ENCODE assay signal across 8 cellular contexts in the genomic region with DNA sequence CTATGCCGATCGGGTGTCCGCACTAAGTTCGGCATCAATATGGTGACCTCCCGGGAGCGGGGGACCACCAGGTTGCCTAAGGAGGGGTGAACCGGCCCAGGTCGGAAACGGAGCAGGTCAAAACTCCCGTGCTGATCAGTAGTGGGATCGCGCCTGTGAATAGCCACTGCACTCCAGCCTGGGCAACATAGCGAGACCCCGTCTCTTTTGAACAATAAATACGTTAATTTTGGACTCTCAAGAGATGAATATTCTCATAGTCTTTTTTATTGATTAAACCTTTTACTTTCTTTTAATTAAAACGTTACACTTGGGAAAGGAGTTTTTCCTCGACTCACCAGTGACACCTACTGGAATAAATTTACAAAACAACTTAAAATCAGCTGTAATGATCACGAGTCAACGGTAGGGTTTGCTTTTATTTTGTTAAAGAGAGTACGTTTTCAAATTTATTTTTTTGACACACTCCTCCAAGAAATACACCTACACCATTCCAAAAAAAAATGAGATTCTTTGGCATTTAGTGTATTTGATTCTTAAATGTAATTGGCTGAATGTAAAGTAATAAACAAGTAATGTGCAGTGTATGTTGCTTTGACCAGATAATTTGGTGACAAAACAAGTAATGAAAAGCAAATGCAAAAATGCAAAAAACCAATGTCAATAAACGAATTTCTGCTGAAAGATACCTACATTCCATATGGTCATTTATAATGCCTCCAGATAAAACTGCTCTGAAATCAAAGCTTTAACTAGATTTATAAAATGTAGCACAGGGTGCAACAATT. TPM values are rescaled to one million over a fixed set of nuclear protein-coding genes. Genes with fewer than 3 reads are reported as not detected.
DNase-seq lines count a peak whose midpoint lies in the region; ATAC-seq and TF ChIP-seq lines count a peak whose summit lies in the region.

No MANE protein-coding gene starts in this region.

- TF ChIP-seq CTCF in nephron progenitor cell (IDR thresholded peaks at IDR 0.05) (peak; percentile 88), type B pancreatic cell (conservative IDR thresholded peaks at IDR 0.05) (peak; percentile 97)

- H3K36me3 Mint-ChIP-seq in nephron progenitor cell (ENCODE audit: low read depth): peaks cover 36% of the 10 kb centered on the region
- peaks cover 34% of the 10 kb centered on the region for H3K36me3 Mint-ChIP-seq in type B pancreatic cell

- peak; percentile 37 for ATAC-seq in GM21515 (IDR thresholded peaks at IDR 0.05; ENCODE audit: unreplicated experiment)

- H3K4me3 Mint-ChIP-seq in nephron progenitor cell: peak overlapping the region; percentile 94
- peak overlapping the region; percentile 93 for H3K4me3 Mint-ChIP-seq in type B pancreatic cell

- H3K27me3 Mint-ChIP-seq in nephron progenitor cell (ENCODE audit: low read depth, poor library complexity) (peaks cover 2% of the 10 kb centered on the region), type B pancreatic cell (peaks cover 8% of the 10 kb centered on the region)

- H3K27ac Mint-ChIP-seq in nephron progenitor cell (peak overlapping the region; percentile 88), type B pancreatic cell (peak overlapping the region; percentile 99)

- H3K4me1 Mint-ChIP-seq in nephron progenitor cell (peaks cover 35% of the 10 kb centered on the region), type B pancreatic cell (ENCODE audit: unreplicated experiment) (peaks cover 29% of the 10 kb centered on the region)

- DNase-seq in DMS53 treated with DMSO at 0.1 percent for 48 hours (lab: John Stamatoyannopoulos, UW; ENCODE audit: unreplicated experiment) (peak; percentile 52), HT-29 (ENCODE audit: low spot score) (peak; percentile 84), NOMO-1 treated with DMSO at 0.1 percent for 48 hours (lab: John Stamatoyannopoulos, UW; ENCODE audit: unreplicated experiment) (peak; percentile 66), fibroblast of peridontal ligament (ENCODE audit: extremely low read depth) (peak; percentile 93), nephron progenitor cell (peak; percentile 30), type B pancreatic cell (ENCODE audit: extremely low spot score, unreplicated experiment) (no peak)
- DNase-seq in activated T-cell treated with anti-CD3 and anti-CD28 coated beads, Interleukin-2, amount 50 U/mL, for 48 hours: peak; percentile 73 to 75

- no peaks in the 10 kb centered on the region for H3K9me3 Mint-ChIP-seq in nephron progenitor cell
- H3K9me3 Mint-ChIP-seq in type B pancreatic cell: no peaks in the 10 kb centered on the region

RNA-seq across cellular contexts. Expression of a gene that starts 0.7 kb away (rescaled TPM):
- total RNA-seq in HT-29 (2014; rRNA removed; shearing (Covaris generic)): 1,194 and 1,378 TPM in 2 replicates
- total RNA-seq in type B pancreatic cell (ENCODE audit: low replicate concordance): 1,493 and 1,875 TPM in 2 replicates

RNA-seq across cellular contexts. Expression of a gene that starts 11.9 kb away (rescaled TPM):
- total RNA-seq in HT-29 (2014; rRNA removed; shearing (Covaris generic)): 26.4 and 28.6 TPM in 2 replicates
- 12.5 and 20.1 TPM in 2 replicates for total RNA-seq in type B pancreatic cell (ENCODE audit: low replicate concordance)

RNA-seq across cellular contexts. Expression of a gene that starts 33.6 kb away (rescaled TPM):
- total RNA-seq in HT-29 (2014; rRNA removed; shearing (Covaris generic)): 114 and 130 TPM in 2 replicates
- total RNA-seq in type B pancreatic cell (ENCODE audit: low replicate concordance): 134 and 156 TPM in 2 replicates

RNA-seq across cellular contexts. Expression of a gene that starts 33.7 kb away (rescaled TPM):
- 35.5 and 36.5 TPM in 2 replicates for total RNA-seq in HT-29 (2014; rRNA removed; shearing (Covaris generic))
- total RNA-seq in type B pancreatic cell (ENCODE audit: low replicate concordance): 25.6 and 27.0 TPM in 2 replicates

RNA-seq across cellular contexts. Expression of a gene that starts 48.2 kb away (rescaled TPM):
- total RNA-seq in HT-29 (2014; rRNA removed; shearing (Covaris generic)): 23.0 and 24.9 TPM in 2 replicates
- total RNA-seq in type B pancreatic cell (ENCODE audit: low replicate concordance): 14.8 and 16.5 TPM in 2 replicates
